In genomic region chr12:23556661-23557060, GRCh38 we compare ENCODE assay signal across 32 cellular contexts.
"Had no signal": no experiment of that assay in that cellular context is flagged by ENCODE, and none has a peak within 500 bp of the region (broad histone marks: within the 10 kb centered on the region; RNA-seq: fewer than 3 reads in every experiment).

No MANE protein-coding gene starts in this region.

- H3K4me3 Mint-ChIP-seq: activated CD4-positive, alpha-beta memory T cell treated with anti-CD3 and anti-CD28 coated beads for 36 hours; activated CD4-positive, alpha-beta T cell treated with anti-CD3 and anti-CD28 coated beads, Interleukin-2, amount 10 ng/mL, durations not matched to agents 24 days and 14 days; activated T-cell treated with anti-CD3 and anti-CD28 coated beads, Interleukin-2, amount 50 U/mL, for 24 hours; endodermal cell; immature natural killer cell; natural killer cell; stimulated activated effector memory CD8-positive, alpha-beta T cell treated with anti-CD3 and anti-CD28 coated beads, Interleukin-12 subunit alpha, Interleukin-12 subunit beta, amount 100 ng/mL, for 72 hours; stimulated activated naive CD8-positive, alpha-beta T cell treated with anti-CD3 and anti-CD28 coated beads, Interleukin-15, Interleukin-2, amounts not matched to agents 100 ng/mL and 50 ng/mL, for 24 hours; T-helper 17 cell had no signal

- H3K27ac ChIP-seq: breast epithelium, heart left ventricle, lower lobe of right lung, skin epidermis, thoracic aorta, uterus, WERI-Rb-1 had no signal

- H3K9me3 Mint-ChIP-seq: activated CD4-positive, alpha-beta T cell treated with anti-CD3 and anti-CD28 coated beads, Interleukin-2, amount 10 ng/mL, durations not matched to agents 24 days and 14 days; endodermal cell; stimulated activated effector memory CD8-positive, alpha-beta T cell treated with anti-CD3 and anti-CD28 coated beads, Interleukin-12 subunit alpha, Interleukin-12 subunit beta, amount 100 ng/mL, for 72 hours; stimulated activated naive CD8-positive, alpha-beta T cell treated with anti-CD3 and anti-CD28 coated beads, Interleukin-15, Interleukin-2, amounts not matched to agents 100 ng/mL and 50 ng/mL, for 24 hours had no signal

- H3K27ac Mint-ChIP-seq: activated CD4-positive, alpha-beta memory T cell treated with anti-CD3 and anti-CD28 coated beads for 36 hours; activated CD4-positive, alpha-beta T cell treated with anti-CD3 and anti-CD28 coated beads, Interleukin-2, amount 10 ng/mL, durations not matched to agents 24 days and 14 days; activated T-cell treated with anti-CD3 and anti-CD28 coated beads, Interleukin-2, amount 50 U/mL, for 24 hours; endodermal cell; immature natural killer cell; natural killer cell; stimulated activated effector memory CD8-positive, alpha-beta T cell treated with anti-CD3 and anti-CD28 coated beads, Interleukin-12 subunit alpha, Interleukin-12 subunit beta, amount 100 ng/mL, for 72 hours; stimulated activated naive CD8-positive, alpha-beta T cell treated with anti-CD3 and anti-CD28 coated beads, Interleukin-15, Interleukin-2, amounts not matched to agents 100 ng/mL and 50 ng/mL, for 24 hours; T-helper 17 cell had no signal

- H3K9me3 ChIP-seq: breast epithelium, heart left ventricle, lower lobe of right lung, thoracic aorta, uterus had no signal

- H3K4me3 ChIP-seq: breast epithelium, heart left ventricle, lower lobe of right lung, skin epidermis, thoracic aorta, uterus had no signal

- H3K4me1 Mint-ChIP-seq: activated CD4-positive, alpha-beta T cell treated with anti-CD3 and anti-CD28 coated beads, Interleukin-2, amount 10 ng/mL, durations not matched to agents 24 days and 14 days; immature natural killer cell; natural killer cell; stimulated activated effector memory CD8-positive, alpha-beta T cell treated with anti-CD3 and anti-CD28 coated beads, Interleukin-12 subunit alpha, Interleukin-12 subunit beta, amount 100 ng/mL, for 72 hours; T-helper 17 cell had no signal

- H3K27me3 ChIP-seq: breast epithelium, heart left ventricle, uterus had no signal

- ATAC-seq: activated CD4-positive, CD25-positive, alpha-beta regulatory T cell treated with anti-CD3 and anti-CD28 coated beads, Interleukin-2, amount 50 U/mL, for 24 hours; esophagus mucosa; heart left ventricle; left lobe of liver; lower lobe of right lung; natural killer cell; sciatic nerve; stimulated activated effector memory CD8-positive, alpha-beta T cell treated with anti-CD3 and anti-CD28 coated beads, Interleukin-12 subunit alpha, Interleukin-12 subunit beta, amount 100 ng/mL, for 72 hours; T-helper 17 cell had no signal

- H3K36me3 ChIP-seq: breast epithelium, heart left ventricle, lower lobe of right lung, thoracic aorta, uterus, WERI-Rb-1 had no signal

- H3K36me3 Mint-ChIP-seq: activated CD4-positive, alpha-beta memory T cell treated with anti-CD3 and anti-CD28 coated beads for 36 hours; immature natural killer cell; natural killer cell; stimulated activated effector memory CD8-positive, alpha-beta T cell treated with anti-CD3 and anti-CD28 coated beads, Interleukin-12 subunit alpha, Interleukin-12 subunit beta, amount 100 ng/mL, for 72 hours had no signal

- H3K27me3 Mint-ChIP-seq: activated CD4-positive, alpha-beta memory T cell treated with anti-CD3 and anti-CD28 coated beads for 36 hours; activated CD4-positive, alpha-beta T cell treated with anti-CD3 and anti-CD28 coated beads, Interleukin-2, amount 10 ng/mL, durations not matched to agents 24 days and 14 days; activated T-cell treated with anti-CD3 and anti-CD28 coated beads, Interleukin-2, amount 50 U/mL, for 24 hours; stimulated activated naive CD8-positive, alpha-beta T cell treated with anti-CD3 and anti-CD28 coated beads, Interleukin-15, Interleukin-2, amounts not matched to agents 100 ng/mL and 50 ng/mL, for 24 hours; T-helper 17 cell had no signal

- H3K4me1 ChIP-seq: breast epithelium, heart left ventricle, lower lobe of right lung, uterus had no signal

- DNase-seq: activated CD4-positive, alpha-beta memory T cell treated with anti-CD3 and anti-CD28 coated beads for 36 hours; activated CD4-positive, alpha-beta T cell treated with anti-CD3 and anti-CD28 coated beads, Interleukin-2, amount 10 ng/mL, durations not matched to agents 24 days and 14 days; activated CD8-positive, alpha-beta memory T cell treated with anti-CD3 and anti-CD28 coated beads, Interleukin-2, amount 50 U/mL, for 48 hours; activated gamma-delta T cell; activated naive CD4-positive, alpha-beta T cell treated with anti-CD3 and anti-CD28 coated beads, Interleukin-2, amount 50 U/mL, for 16 hours; activated T-cell treated with anti-CD3 and anti-CD28 coated beads, Interleukin-2, amount 50 U/mL, for 24 hours; amygdala; central memory CD4-positive, alpha-beta T cell; endodermal cell; foreskin fibroblast; heart left ventricle; hypothalamus; immature natural killer cell; lower lobe of right lung; mesenchymal stem cell; natural killer cell; posterior cingulate gyrus; stimulated activated CD4-positive, alpha-beta T cell treated with anti-CD3 and anti-CD28 coated beads, Interleukin-4, amount 100 ng/mL, for 24 hours; T-helper 17 cell; T1000; trophoblast cell; uterus; WERI-Rb-1 had no signal
